Comparison of ENCODE assay signal across 10 cellular contexts in genomic region chr2:218895326-218895725, GRCh38. TPM values are rescaled to one million over a fixed set of nuclear protein-coding genes. Genes with fewer than 3 reads are reported as not detected.
DNase-seq lines count a peak whose midpoint lies in the region; ATAC-seq, FAIRE-seq and TF ChIP-seq lines count a peak whose summit lies in the region.
"Had no signal": no experiment of that assay in that cellular context is flagged by ENCODE, and none has a peak within 500 bp of the region (broad histone marks: within the 10 kb centered on the region; RNA-seq: fewer than 3 reads in every experiment).

No MANE protein-coding gene starts in this region.

- no peak overlapping the region for H3K9ac ChIP-seq in iPS-15b (ENCODE audit: low read depth, low read length)

- TF ChIP-seq POLR2A in body of pancreas (IDR thresholded peaks at IDR 0.05), result no peak
- no peak for TF ChIP-seq POLR2A in vagina (IDR thresholded peaks at IDR 0.05)

- no peaks in the 10 kb centered on the region for H3K27me3 ChIP-seq in RWPE2 (ENCODE audit: insufficient read depth, poor library complexity, severe bottlenecking)
- H3K27me3 ChIP-seq in iPS-15b (ENCODE audit: control insufficient read depth, insufficient read depth, low read length), result peaks cover 96% of the 10 kb centered on the region
- H3K27me3 ChIP-seq in body of pancreas, result peaks cover 6 to 33% of the 10 kb centered on the region in 2 donors
- H3K27me3 ChIP-seq in vagina, result peaks cover 7% of the 10 kb centered on the region

- H3K36me3 ChIP-seq in RWPE2 (ENCODE audit: low read depth) (no peaks in the 10 kb centered on the region), iPS-15b (ENCODE audit: control insufficient read depth, insufficient read depth, low read length) (no peaks in the 10 kb centered on the region), body of pancreas (replicated peaks in 1 of 2; ENCODE audit: insufficient read depth in 1 of 2, low read depth in 2 of 2) (no peaks in the 10 kb centered on the region), vagina (no peaks in the 10 kb centered on the region)
- H3K36me3 ChIP-seq: ascending aorta had no signal

- FAIRE-seq in G401.6 (lab: Jason Lieb, UNC), result peak; percentile 66

- intact Hi-C loops in body of pancreas (cut with DNase I) (no loop called here), vagina (cut with DNase I) (no loop called here)

- DNase-seq in AG08396 (ENCODE audit: low spot score) (peak; percentile 7), RWPE2 (ENCODE audit: low spot score) (no peak), inferior parietal cortex (ENCODE audit: extremely low spot score) (no peak), body of pancreas (no peak), glomerular visceral epithelial cell (ENCODE audit: extremely low spot score) (no peak), vagina (ENCODE audit: extremely low spot score in 2 of 2) (no peak)

- ATAC-seq in RWPE2 (ENCODE audit: low read depth), result peak; percentile 47
- no peak for ATAC-seq in body of pancreas

- H3K4me3 ChIP-seq in RWPE2 (ENCODE audit: severe bottlenecking), result no peak overlapping the region
- H3K4me3 ChIP-seq in iPS-15b (ENCODE audit: low read depth, low read length), result peak overlapping the region; percentile 9
- H3K4me3 ChIP-seq in body of pancreas, result no peak overlapping the region
- no peak overlapping the region for H3K4me3 ChIP-seq in vagina
- H3K4me3 ChIP-seq: ascending aorta had no signal

- no peak for TF ChIP-seq CTCF in RWPE2 (IDR thresholded peaks at IDR 0.05; ENCODE audit: poor library complexity, severe bottlenecking)
- no peak for TF ChIP-seq CTCF in body of pancreas (IDR thresholded peaks at IDR 0.05)
- TF ChIP-seq CTCF in vagina (IDR thresholded peaks at IDR 0.05), result no peak

- H3K9me3 ChIP-seq in RWPE2 (ENCODE audit: severe bottlenecking) (no peaks in the 10 kb centered on the region), iPS-15b (ENCODE audit: control insufficient read depth, insufficient read depth, low read length) (no peaks in the 10 kb centered on the region), body of pancreas (no peaks in the 10 kb centered on the region), vagina (no peaks in the 10 kb centered on the region)
- H3K9me3 ChIP-seq: ascending aorta had no signal

- WGBS in body of pancreas, 2 donors, result 58 to 62% methylated on average over 3 of the region's 3 CpGs

- H3K4me1 ChIP-seq in RWPE2 (ENCODE audit: insufficient read depth, poor library complexity, severe bottlenecking) (peaks cover 37% of the 10 kb centered on the region), iPS-15b (ENCODE audit: control insufficient read depth, insufficient read depth, low read length) (peaks cover 13% of the 10 kb centered on the region), body of pancreas (peaks cover 38% of the 10 kb centered on the region), vagina (peaks cover 49% of the 10 kb centered on the region)

- H3K27ac ChIP-seq in RWPE2 (ENCODE audit: poor library complexity, severe bottlenecking) (peak overlapping the region; percentile 72), body of pancreas (no peak overlapping the region), vagina (no peak overlapping the region)
- H3K27ac ChIP-seq: ascending aorta had no signal

RNA-seq across cellular contexts. Expression of gene WNT10A, which starts 14.7 kb away (rescaled TPM):
- under 1 TPM in 1 of 2 donors, not detected in 1; 0.52 TPM for total RNA-seq in body of pancreas
- 2.5 TPM for total RNA-seq in vagina
- total RNA-seq: ascending aorta had no signal

RNA-seq across cellular contexts. Expression of gene WNT6, which starts 35.7 kb away (rescaled TPM):
- total RNA-seq in body of pancreas (1 to 10 TPM in 1 of 2 donors, not detected in 1; 1.0 TPM), vagina (2.0 TPM)
- total RNA-seq: epithelial cell of proximal tubule had no signal
